8 cellular contexts compared by ENCODE assay signal in the genomic region with DNA sequence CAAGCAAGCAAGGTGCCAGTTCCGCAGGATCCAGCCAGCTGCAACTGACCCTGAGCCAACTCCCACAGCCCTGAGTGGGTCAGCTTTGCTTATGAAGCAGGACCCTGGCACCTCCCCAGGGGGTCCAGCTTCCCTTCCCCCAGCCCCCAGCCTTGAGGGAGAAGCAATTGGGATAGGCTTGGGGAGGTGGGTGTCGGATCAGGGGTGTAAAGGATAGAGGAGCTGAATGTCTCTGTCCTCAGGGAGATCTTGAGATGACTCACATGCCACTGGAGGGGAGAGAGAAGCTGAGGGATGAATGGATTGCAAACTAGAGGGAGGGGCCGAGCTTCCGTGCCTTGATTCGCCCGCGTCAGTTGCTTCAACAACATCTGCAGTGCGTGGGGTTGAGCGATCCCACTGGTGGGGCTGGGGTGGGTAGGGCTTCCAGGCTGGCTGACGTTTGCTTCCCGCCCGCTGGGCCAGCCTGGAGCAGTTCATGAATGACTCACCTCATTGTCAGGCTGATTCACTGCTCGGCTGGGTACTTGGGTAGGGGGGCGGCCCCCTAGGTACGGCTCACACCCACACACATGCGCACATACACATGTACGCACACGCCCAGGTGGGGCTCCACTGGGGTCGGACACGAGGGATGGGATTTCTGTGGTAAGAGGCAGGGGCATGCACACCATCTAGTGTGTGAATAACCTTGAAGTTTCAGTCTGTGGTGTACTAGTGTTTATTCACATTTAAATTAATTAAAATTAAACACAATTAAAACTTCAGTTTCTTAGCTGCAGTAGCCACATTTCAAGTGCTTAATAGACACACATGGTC. TPM values are rescaled to one million over a fixed set of nuclear protein-coding genes. Genes with fewer than 3 reads are reported as not detected.
A peak's percentile ranks its signal among the peaks of the same experiment; 100 is the strongest.
DNase-seq lines count a peak whose midpoint lies in the region; ATAC-seq and TF ChIP-seq lines count a peak whose summit lies in the region.

No MANE protein-coding gene starts in this region.

- no peaks in the 10 kb centered on the region for H3K36me3 Mint-ChIP-seq in chondrocyte (ENCODE audit: low read depth)

- ATAC-seq in HG03457 (IDR thresholded peaks at IDR 0.05; ENCODE audit: unreplicated experiment) = no peak

- TF ChIP-seq CTCF in chondrocyte (IDR thresholded peaks at IDR 0.05) = peak; percentile 14

- H3K4me1 Mint-ChIP-seq in chondrocyte (ENCODE audit: low read depth) = peaks cover 21% of the 10 kb centered on the region

- H3K9me3 Mint-ChIP-seq in chondrocyte (ENCODE audit: low read depth) = no peaks in the 10 kb centered on the region

- H3K27ac Mint-ChIP-seq in chondrocyte (ENCODE audit: unreplicated experiment) = peak overlapping the region; percentile 95

- H3K4me3 Mint-ChIP-seq in chondrocyte (ENCODE audit: unreplicated experiment) = peak overlapping the region; percentile 65

- H3K27me3 Mint-ChIP-seq in chondrocyte (ENCODE audit: low read depth) = no peaks in the 10 kb centered on the region

- DNase-seq in NCI-H2171 treated with DMSO at 0.1 percent for 48 hours (lab: John Stamatoyannopoulos, UW) (peak; percentile 80), chondrocyte (ENCODE audit: low spot score) (peak; percentile 96), kidney tubule cell (ENCODE audit: low spot score) (peak; percentile 99), GM19238 (ENCODE audit: insufficient read length, low spot score) (no peak)
- DNase-seq in activated CD4-positive, alpha-beta T cell treated with anti-CD3 and anti-CD28 coated beads for 1 hour = peak; percentile 42
- DNase-seq in stimulated activated CD4-positive, alpha-beta T cell treated with anti-CD3 and anti-CD28 coated beads, Interleukin-2, amount 100 ng/mL, for 48 hours = peak; percentile 60 to 61

- no peaks in the 10 kb centered on the region for H3K9me3 ChIP-seq in ES-I3 (ENCODE audit: control insufficient read depth, insufficient read depth, low read length)

- H3K4me1 ChIP-seq in ES-I3 (ENCODE audit: insufficient read depth, low read length) = peaks cover 21% of the 10 kb centered on the region

- H3K9ac ChIP-seq in ES-I3 (ENCODE audit: low read depth, low read length) = peak overlapping the region; percentile 34

- H3K36me3 ChIP-seq in ES-I3 (ENCODE audit: insufficient read depth, low read length) = no peaks in the 10 kb centered on the region

RNA-seq across cellular contexts. Expression of a gene that starts 3.6 kb away (rescaled TPM):
- total RNA-seq in chondrocyte = 1.3 to 2.8 TPM (median 2.0 TPM) in 3 replicates

RNA-seq across cellular contexts. Expression of a gene that starts 14.7 kb away (rescaled TPM):
- total RNA-seq in chondrocyte = 46.3 to 51.2 TPM (median 47.0 TPM) in 3 replicates

RNA-seq across cellular contexts. Expression of a gene that starts 32.4 kb away (rescaled TPM):
- not detected in 3 replicates for total RNA-seq in chondrocyte

RNA-seq across cellular contexts. Expression of a gene that starts 48.7 kb away (rescaled TPM):
- total RNA-seq in chondrocyte = 34.8 to 37.3 TPM (median 35.9 TPM) in 3 replicates
